In the genomic region with DNA sequence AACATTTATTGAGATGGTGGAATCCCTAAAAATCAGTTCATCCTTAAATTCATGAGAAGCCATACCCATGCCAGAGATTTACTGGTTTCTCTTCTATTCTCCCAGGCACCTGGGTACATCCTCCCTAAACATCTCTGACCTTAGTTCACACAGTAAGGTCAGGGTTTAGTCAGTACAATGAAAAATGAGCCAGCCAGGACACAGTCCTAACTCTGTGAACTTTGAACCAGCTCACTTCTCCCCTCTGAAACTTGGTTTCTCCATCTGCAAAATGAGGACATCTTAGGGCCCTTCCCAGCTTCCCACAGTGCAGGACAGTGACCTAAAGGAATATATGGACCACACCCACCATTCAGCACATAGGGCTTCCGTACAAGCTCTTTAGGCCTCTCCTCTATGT, we compare ENCODE assay signal across 2 cellular contexts.
TF ChIP-seq lines count a peak whose summit lies in the region.

No MANE protein-coding gene starts in this region.

TF ChIP-seq in SK-N-SH, 30 proteins besides CTCF, POLR2A, EP300 and RAD21 (continued from another document):
- no peak for TF ChIP-seq ZBTB33 (IDR thresholded peaks at IDR 0.05; ENCODE audit: borderline replicate concordance, low read depth)
- no peak for TF ChIP-seq RXRA (IDR thresholded peaks at IDR 0.05; ENCODE audit: borderline replicate concordance, low read depth)
- no peak for TF ChIP-seq NFIC (IDR thresholded peaks at IDR 0.05; ENCODE audit: borderline replicate concordance)
- TF ChIP-seq MXI1 (IDR thresholded peaks at IDR 0.05; ENCODE audit: low read depth, low read length), result no peak
- TF ChIP-seq POLR2AphosphoS5 (IDR thresholded peaks at IDR 0.05; ENCODE audit: low read depth, low read length), result no peak
- TF ChIP-seq, protein P1, sequence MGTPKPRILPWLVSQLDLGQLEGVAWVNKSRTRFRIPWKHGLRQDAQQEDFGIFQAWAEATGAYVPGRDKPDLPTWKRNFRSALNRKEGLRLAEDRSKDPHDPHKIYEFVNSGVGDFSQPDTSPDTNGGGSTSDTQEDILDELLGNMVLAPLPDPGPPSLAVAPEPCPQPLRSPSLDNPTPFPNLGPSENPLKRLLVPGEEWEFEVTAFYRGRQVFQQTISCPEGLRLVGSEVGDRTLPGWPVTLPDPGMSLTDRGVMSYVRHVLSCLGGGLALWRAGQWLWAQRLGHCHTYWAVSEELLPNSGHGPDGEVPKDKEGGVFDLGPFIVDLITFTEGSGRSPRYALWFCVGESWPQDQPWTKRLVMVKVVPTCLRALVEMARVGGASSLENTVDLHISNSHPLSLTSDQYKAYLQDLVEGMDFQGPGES (IDR thresholded peaks at IDR 0.05; ENCODE audit: low read depth, low read length), result no peak
- no peak for TF ChIP-seq YY1 (IDR thresholded peaks at IDR 0.05; ENCODE audit: low read depth)
- TF ChIP-seq RFX5 (IDR thresholded peaks at IDR 0.05; ENCODE audit: low read length), result no peak
- no peak for TF ChIP-seq FOXJ3 (CRISPR knock-in tag; IDR thresholded peaks at IDR 0.05)
- TF ChIP-seq CHD2 (IDR thresholded peaks at IDR 0.05; ENCODE audit: low read length, partially characterized antibody), result no peak
- no peak for TF ChIP-seq FOSL2 (IDR thresholded peaks at IDR 0.05; ENCODE audit: borderline replicate concordance, low read depth)
- no peak for TF ChIP-seq FOXM1 (IDR thresholded peaks at IDR 0.05; ENCODE audit: low read depth)

TF ChIP-seq in SK-N-SH treated with all-trans-retinoic acid at 6 μM for 48 hours, 23 proteins besides CTCF, POLR2A, EP300 and RAD21 (continued from another document):
- TF ChIP-seq PATZ1 (CRISPR knock-in tag; IDR thresholded peaks at IDR 0.05; ENCODE audit: borderline replicate concordance), result no peak
- no peak for TF ChIP-seq TCF4 (CRISPR knock-in tag; IDR thresholded peaks at IDR 0.05; ENCODE audit: borderline replicate concordance)
- TF ChIP-seq, protein P2, sequence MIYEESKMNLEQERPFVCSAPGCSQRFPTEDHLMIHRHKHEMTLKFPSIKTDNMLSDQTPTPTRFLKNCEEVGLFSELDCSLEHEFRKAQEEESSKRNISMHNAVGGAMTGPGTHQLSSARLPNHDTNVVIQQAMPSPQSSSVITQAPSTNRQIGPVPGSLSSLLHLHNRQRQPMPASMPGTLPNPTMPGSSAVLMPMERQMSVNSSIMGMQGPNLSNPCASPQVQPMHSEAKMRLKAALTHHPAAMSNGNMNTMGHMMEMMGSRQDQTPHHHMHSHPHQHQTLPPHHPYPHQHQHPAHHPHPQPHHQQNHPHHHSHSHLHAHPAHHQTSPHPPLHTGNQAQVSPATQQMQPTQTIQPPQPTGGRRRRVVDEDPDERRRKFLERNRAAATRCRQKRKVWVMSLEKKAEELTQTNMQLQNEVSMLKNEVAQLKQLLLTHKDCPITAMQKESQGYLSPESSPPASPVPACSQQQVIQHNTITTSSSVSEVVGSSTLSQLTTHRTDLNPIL (CRISPR knock-in tag; IDR thresholded peaks at IDR 0.05; ENCODE audit: low read depth), result no peak
- no peak for TF ChIP-seq TOX (CRISPR knock-in tag; IDR thresholded peaks at IDR 0.05; ENCODE audit: borderline replicate concordance)
- no peak for TF ChIP-seq SNAI2 (CRISPR knock-in tag; IDR thresholded peaks at IDR 0.05)
- no peak for TF ChIP-seq ISL1 (CRISPR knock-in tag; IDR thresholded peaks at IDR 0.05)
- no peak for TF ChIP-seq BACH2 (CRISPR knock-in tag; IDR thresholded peaks at IDR 0.05; ENCODE audit: borderline replicate concordance)
